Comparison of ENCODE assay signal across 8 cellular contexts in the genomic region with DNA sequence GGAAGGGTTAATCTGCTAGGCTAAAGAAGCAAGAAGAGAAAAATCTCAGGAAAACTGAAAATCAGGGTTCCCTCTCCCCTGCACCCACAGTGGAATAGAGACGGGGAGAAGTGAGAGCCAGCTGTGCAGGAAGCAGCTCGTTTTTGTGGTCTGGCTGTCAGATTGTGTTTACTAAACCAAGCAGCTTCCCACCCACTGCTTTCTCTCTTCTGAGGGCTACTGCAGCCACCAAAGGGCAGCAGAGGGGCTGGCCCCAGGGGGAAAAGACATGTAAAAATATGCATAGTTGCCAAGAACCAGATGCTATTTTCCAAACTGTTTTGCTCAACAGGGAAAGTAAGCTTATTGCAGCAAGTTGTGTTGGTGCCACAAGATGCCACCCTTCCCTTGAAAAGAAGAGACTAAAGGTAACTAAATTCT.
A peak's percentile ranks its signal among the peaks of the same experiment; 100 is the strongest.
DNase-seq lines count a peak whose midpoint lies in the region; ATAC-seq lines count a peak whose summit lies in the region.

No MANE protein-coding gene starts in this region.

- peak; percentile 92 for ATAC-seq in GM21447 (IDR thresholded peaks at IDR 0.05; ENCODE audit: unreplicated experiment)
- ATAC-seq in activated CD4-positive, alpha-beta T cell treated with anti-CD3 and anti-CD28 coated beads for 36 hours = no peak

- POLR2A ChIA-PET in activated CD4-positive, alpha-beta T cell treated with anti-CD3 and anti-CD28 coated beads for 36 hours (lab: Charles Lee) = no interaction called here

- intact Hi-C loops in activated CD4-positive, alpha-beta T cell treated with anti-CD3 and anti-CD28 coated beads for 36 hours (cut with DNase I, micrococcal nuclease) = loop anchor here in 1 of 2 experiments (5.0 kb wide), 1 partner anchor 1931 kb away; no protein-coding TSS in a partner anchor

- H3K4me3 Mint-ChIP-seq in activated naive CD4-positive, alpha-beta T cell treated with anti-CD3 and anti-CD28 coated beads, Interleukin-2, amount 10 ng/mL, durations not matched to agents 7 days and 5 days = no peak overlapping the region
- no peak overlapping the region for H3K4me3 Mint-ChIP-seq in activated CD4-positive, alpha-beta T cell treated with anti-CD3 and anti-CD28 coated beads for 36 hours

- no peaks in the 10 kb centered on the region for H3K36me3 Mint-ChIP-seq in activated naive CD4-positive, alpha-beta T cell treated with anti-CD3 and anti-CD28 coated beads, Interleukin-2, amount 10 ng/mL, durations not matched to agents 7 days and 5 days
- no peaks in the 10 kb centered on the region for H3K36me3 Mint-ChIP-seq in activated CD4-positive, alpha-beta T cell treated with anti-CD3 and anti-CD28 coated beads for 36 hours (ENCODE audit: low read depth)

- peak; percentile 39 for DNase-seq in ELR (ENCODE audit: low read depth)
- peak; percentile 67 for DNase-seq in KBM-7
- peak; percentile 78 for DNase-seq in fibroblast of peridontal ligament (ENCODE audit: extremely low read depth)
- no peak for DNase-seq in activated naive CD4-positive, alpha-beta T cell treated with anti-CD3 and anti-CD28 coated beads, Interleukin-2, amount 10 ng/mL, durations not matched to agents 7 days and 5 days
- DNase-seq in activated CD4-positive, alpha-beta T cell treated with anti-CD3 and anti-CD28 coated beads for 36 hours = no peak
- no peak for DNase-seq in HT-29 (ENCODE audit: low spot score)
- DNase-seq in activated CD4-positive, alpha-beta T cell treated with anti-CD3 and anti-CD28 coated beads, Interleukin-2, amount 50 U/mL, for 4 hours = no peak

- H3K4me1 Mint-ChIP-seq in activated naive CD4-positive, alpha-beta T cell treated with anti-CD3 and anti-CD28 coated beads, Interleukin-2, amount 10 ng/mL, durations not matched to agents 7 days and 5 days = peaks cover 3% of the 10 kb centered on the region
- H3K4me1 Mint-ChIP-seq in activated CD4-positive, alpha-beta T cell treated with anti-CD3 and anti-CD28 coated beads for 36 hours = peaks cover 8% of the 10 kb centered on the region

- no peak overlapping the region for H3K27ac Mint-ChIP-seq in activated naive CD4-positive, alpha-beta T cell treated with anti-CD3 and anti-CD28 coated beads, Interleukin-2, amount 10 ng/mL, durations not matched to agents 7 days and 5 days
- H3K27ac Mint-ChIP-seq in activated CD4-positive, alpha-beta T cell treated with anti-CD3 and anti-CD28 coated beads for 36 hours = no peak overlapping the region

- H3K27me3 Mint-ChIP-seq in activated naive CD4-positive, alpha-beta T cell treated with anti-CD3 and anti-CD28 coated beads, Interleukin-2, amount 10 ng/mL, durations not matched to agents 7 days and 5 days = peaks cover 7% of the 10 kb centered on the region
- peaks cover 16% of the 10 kb centered on the region for H3K27me3 Mint-ChIP-seq in activated CD4-positive, alpha-beta T cell treated with anti-CD3 and anti-CD28 coated beads for 36 hours

- no peaks in the 10 kb centered on the region for H3K9me3 Mint-ChIP-seq in activated naive CD4-positive, alpha-beta T cell treated with anti-CD3 and anti-CD28 coated beads, Interleukin-2, amount 10 ng/mL, durations not matched to agents 7 days and 5 days
- no peaks in the 10 kb centered on the region for H3K9me3 Mint-ChIP-seq in activated CD4-positive, alpha-beta T cell treated with anti-CD3 and anti-CD28 coated beads for 36 hours (ENCODE audit: low read depth)

- CTCF ChIA-PET in activated naive CD4-positive, alpha-beta T cell treated with anti-CD3 and anti-CD28 coated beads, Interleukin-2, amount 10 ng/mL, durations not matched to agents 7 days and 5 days (lab: Charles Lee) = no interaction called here
- CTCF ChIA-PET in activated CD4-positive, alpha-beta T cell treated with anti-CD3 and anti-CD28 coated beads for 36 hours (lab: Charles Lee) = interaction anchor here (1.2 to 2.0 kb wide), 3 partner anchors 14 to 62 kb away, joined by 3 to 5 read pairs (median 4); no protein-coding TSS in a partner anchor

- in situ Hi-C loops in KBM-7 (cut with MboI; ENCODE audit: low pct_unique_long_range_greater_than_20kb, low sequenced_read_pairs) = no loop called here

Comparison
In these comparisons a context has a peak if more than half of its experiments do, and no peak if none do; other contexts are left out.
1. DNase-seq: peak in ELR (single experiment), KBM-7 (single experiment) and fibroblast of peridontal ligament (single experiment); none in activated naive CD4-positive, alpha-beta T cell treated with anti-CD3 and anti-CD28 coated beads, Interleukin-2, amount 10 ng/mL, durations not matched to agents 7 days and 5 days (single experiment), activated CD4-positive, alpha-beta T cell treated with anti-CD3 and anti-CD28 coated beads for 36 hours (single experiment), HT-29 (single experiment) and activated CD4-positive, alpha-beta T cell treated with anti-CD3 and anti-CD28 coated beads, Interleukin-2, amount 50 U/mL, for 4 hours (0 of 2).